8 cellular contexts compared by ENCODE assay signal in genomic region chr5:103307470-103307869, GRCh38.
"Had no signal": no experiment of that assay in that cellular context is flagged by ENCODE, and none has a peak within 500 bp of the region (broad histone marks: within the 10 kb centered on the region; RNA-seq: fewer than 3 reads in every experiment).

No MANE protein-coding gene starts in this region.

- H3K4me2 ChIP-seq: GM23338 had no signal

- H2AFZ ChIP-seq: GM23338 had no signal

- DNase-seq: H9, HCEC 1CT, IMR-90 had no signal

- ATAC-seq: GM23338, K562 had no signal

- FAIRE-seq: H1, H54, HTR-8/SVneo, K562 had no signal

- H3K4me3 ChIP-seq: GM23338, K562 had no signal
